ENCODE assay signal across 8 cellular contexts in genomic region chr6:151390276-151391020, GRCh38. TPM values are rescaled to one million over a fixed set of nuclear protein-coding genes. Genes with fewer than 3 reads are reported as not detected.
DNase-seq lines count a peak whose midpoint lies in the region; ATAC-seq and TF ChIP-seq lines count a peak whose summit lies in the region.

No MANE protein-coding gene starts in this region.

- peaks cover 55 to 73% (median 73%) of the 10 kb centered on the region in 3 donors for H3K4me1 Mint-ChIP-seq in CD8-positive, alpha-beta memory T cell
- peaks cover 33% of the 10 kb centered on the region for H3K4me1 Mint-ChIP-seq in memory B cell

- H3K9me3 ChIP-seq in CD8-positive, alpha-beta memory T cell (ENCODE audit: low read length) = no peaks in the 10 kb centered on the region
- no peaks in the 10 kb centered on the region for H3K9me3 ChIP-seq in effector memory CD4-positive, alpha-beta T cell (ENCODE audit: control insufficient read depth, low read length)

- peaks cover 0 to 2% (median 0%) of the 10 kb centered on the region in 5 donors for H3K9me3 Mint-ChIP-seq in CD8-positive, alpha-beta memory T cell
- no peaks in the 10 kb centered on the region for H3K9me3 Mint-ChIP-seq in memory B cell

- no peaks in the 10 kb centered on the region for H3K27me3 ChIP-seq in CD8-positive, alpha-beta memory T cell (ENCODE audit: insufficient read depth, low read length, poor library complexity, severe bottlenecking)
- no peaks in the 10 kb centered on the region for H3K27me3 ChIP-seq in effector memory CD4-positive, alpha-beta T cell (replicated peaks; ENCODE audit: control insufficient read depth, insufficient read depth, low read length, poor library complexity, severe bottlenecking)

- peak overlapping the region; percentile 73 to 99 (median 82) for H3K4me3 Mint-ChIP-seq in CD8-positive, alpha-beta memory T cell
- peak overlapping the region; percentile 82 for H3K4me3 Mint-ChIP-seq in memory B cell

- no peak for TF ChIP-seq CTCF in GM20000 (IDR thresholded peaks at IDR 0.05; ENCODE audit: extremely low read depth, missing control alignments)

- CTCF ChIA-PET in CD8-positive, alpha-beta memory T cell (lab: Charles Lee) = interaction anchor here (0.6 to 2.9 kb wide), 11 partner anchors 12 to 88 kb away, joined by 3 to 14 read pairs (median 5); no protein-coding TSS in a partner anchor

- peak overlapping the region; percentile 92 for H3K27ac ChIP-seq in CD8-positive, alpha-beta memory T cell (ENCODE audit: low read depth, low read length)
- peak overlapping the region; percentile 97 for H3K27ac ChIP-seq in effector memory CD4-positive, alpha-beta T cell (ENCODE audit: insufficient read depth, low read length, poor library complexity, severe bottlenecking)

- no peak overlapping the region for H3K4me3 ChIP-seq in CD8-positive, alpha-beta memory T cell (ENCODE audit: low read length)
- peak overlapping the region; percentile 95 for H3K4me3 ChIP-seq in effector memory CD4-positive, alpha-beta T cell (ENCODE audit: insufficient read depth, low read depth, low read length, poor library complexity, severe bottlenecking)

- H3K36me3 ChIP-seq in CD8-positive, alpha-beta memory T cell (ENCODE audit: insufficient read depth, low read length) = no peaks in the 10 kb centered on the region
- no peaks in the 10 kb centered on the region for H3K36me3 ChIP-seq in effector memory CD4-positive, alpha-beta T cell (ENCODE audit: control insufficient read depth, insufficient read depth, low read length)

- H3K27ac Mint-ChIP-seq in CD8-positive, alpha-beta memory T cell = peak overlapping the region; percentile 37 to 98 (median 68)
- peak overlapping the region; percentile 98 for H3K27ac Mint-ChIP-seq in memory B cell

- peak; percentile 95 to 99 (median 98) for DNase-seq in CD8-positive, alpha-beta memory T cell
- DNase-seq in GM20000 (ENCODE audit: low spot score) = peak; percentile 98
- peak; percentile 93 for DNase-seq in HS-5 (ENCODE audit: low read depth)
- DNase-seq in NK-92 (lab: John Stamatoyannopoulos, UW; ENCODE audit: unreplicated experiment) = peak; percentile 85
- DNase-seq in activated CD8-positive, alpha-beta memory T cell treated with anti-CD3 and anti-CD28 coated beads for 4 hours (ENCODE audit: low read depth in 2 of 2) = peak; percentile 95 to 97
- DNase-seq in effector memory CD4-positive, alpha-beta T cell = peak; percentile 95 to 97 (median 96)
- DNase-seq in memory B cell (ENCODE audit: low spot score in 2 of 2) = peak; percentile 93 to 98
- DNase-seq in stimulated activated CD8-positive, alpha-beta memory T cell treated with anti-CD3 and anti-CD28 coated beads, Interleukin-12 subunit alpha, Interleukin-12 subunit beta, amount 100 ng/mL, for 1 hour (ENCODE audit: low read depth) = peak; percentile 94

- H3K27me3 Mint-ChIP-seq in CD8-positive, alpha-beta memory T cell = peaks cover 0 to 4% of the 10 kb centered on the region in 2 donors
- no peaks in the 10 kb centered on the region for H3K27me3 Mint-ChIP-seq in memory B cell

- H3K36me3 Mint-ChIP-seq in CD8-positive, alpha-beta memory T cell = peaks cover 0 to 28% (median 2%) of the 10 kb centered on the region in 3 donors
- H3K36me3 Mint-ChIP-seq in memory B cell = peaks cover 4% of the 10 kb centered on the region

- POLR2A ChIA-PET in CD8-positive, alpha-beta memory T cell (lab: Charles Lee) = interaction anchor here (1.0 to 3.9 kb wide), 14 partner anchors 9 to 1593 kb away, joined by 3 to 54 read pairs (median 5); partner anchors contain the start of genes FBXO5 and RMND1

- peak; percentile 71 for ATAC-seq in memory B cell (ENCODE audit: low read depth)

- H3K4me1 ChIP-seq in CD8-positive, alpha-beta memory T cell (ENCODE audit: insufficient read depth, low read length) = peaks cover 68% of the 10 kb centered on the region
- H3K4me1 ChIP-seq in effector memory CD4-positive, alpha-beta T cell (ENCODE audit: control insufficient read depth, insufficient read depth, low read length, poor library complexity, severe bottlenecking) = peaks cover 34% of the 10 kb centered on the region

RNA-seq across cellular contexts. Expression of gene ZBTB2, which starts 0.9 kb away (rescaled TPM):
- total RNA-seq in CD8-positive, alpha-beta memory T cell = 10 to 100 TPM; 23.4 to 24.3 TPM
- 24.0 TPM for polyA plus RNA-seq in CD8-positive, alpha-beta memory T cell
